1 cellular context compared by ENCODE assay signal in genomic region chr16:3596101-3596861, GRCh38.
TF ChIP-seq lines count a peak whose summit lies in the region.

No MANE protein-coding gene starts in this region.

TF ChIP-seq in HepG2, 621 proteins besides CTCF, POLR2A, EP300 and RAD21 (continued from another document and continues in another):
- TF ChIP-seq TCF12 (IDR thresholded peaks at IDR 0.05) = no peak
- TF ChIP-seq TCF12 (CRISPR knock-in tag; IDR thresholded peaks at IDR 0.05) = peak; percentile 78; the same call in 1 of the 2 replicates
- no peak for TF ChIP-seq ZNF136 (CRISPR knock-in tag; IDR thresholded peaks at IDR 0.05; ENCODE audit: low read depth)
- TF ChIP-seq MEF2D (CRISPR knock-in tag; IDR thresholded peaks at IDR 0.05) = peak; percentile 56; the same call in 1 of the 2 replicates
- 0 out of 2 replicates have a peak, but pooled peaks have one; percentile 51 for TF ChIP-seq ZSCAN21 (CRISPR knock-in tag; IDR thresholded peaks at IDR 0.05; ENCODE audit: borderline replicate concordance)
- TF ChIP-seq, protein P1, sequence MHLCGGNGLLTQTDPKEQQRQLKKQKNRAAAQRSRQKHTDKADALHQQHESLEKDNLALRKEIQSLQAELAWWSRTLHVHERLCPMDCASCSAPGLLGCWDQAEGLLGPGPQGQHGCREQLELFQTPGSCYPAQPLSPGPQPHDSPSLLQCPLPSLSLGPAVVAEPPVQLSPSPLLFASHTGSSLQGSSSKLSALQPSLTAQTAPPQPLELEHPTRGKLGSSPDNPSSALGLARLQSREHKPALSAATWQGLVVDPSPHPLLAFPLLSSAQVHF (CRISPR knock-in tag; IDR thresholded peaks at IDR 0.05) = no peak
- TF ChIP-seq ZMYM4 (CRISPR knock-in tag; IDR thresholded peaks at IDR 0.05) = peak; percentile 85
- peak; percentile 52; the same call in 1 of the 2 replicates for TF ChIP-seq CREM (IDR thresholded peaks at IDR 0.05)
- no peak for TF ChIP-seq CREM (CRISPR knock-in tag; IDR thresholded peaks at IDR 0.05)
- peak; percentile 81; the same call in 1 of the 2 replicates for TF ChIP-seq ZNF501 (CRISPR knock-in tag; IDR thresholded peaks at IDR 0.05)
- peak; percentile 67; the same call in 1 of the 2 replicates for TF ChIP-seq MXD4 (CRISPR knock-in tag; IDR thresholded peaks at IDR 0.05)
- no peak for TF ChIP-seq MAFF (IDR thresholded peaks at IDR 0.05; ENCODE audit: low read depth, low read length)
- TF ChIP-seq MYPOP (CRISPR knock-in tag; IDR thresholded peaks at IDR 0.05) = peak; percentile 65
- TF ChIP-seq ZNF614 (CRISPR knock-in tag; IDR thresholded peaks at IDR 0.05; ENCODE audit: borderline replicate concordance) = peak; percentile 84; the same call in 1 of the 2 replicates
- TF ChIP-seq, protein P2, sequence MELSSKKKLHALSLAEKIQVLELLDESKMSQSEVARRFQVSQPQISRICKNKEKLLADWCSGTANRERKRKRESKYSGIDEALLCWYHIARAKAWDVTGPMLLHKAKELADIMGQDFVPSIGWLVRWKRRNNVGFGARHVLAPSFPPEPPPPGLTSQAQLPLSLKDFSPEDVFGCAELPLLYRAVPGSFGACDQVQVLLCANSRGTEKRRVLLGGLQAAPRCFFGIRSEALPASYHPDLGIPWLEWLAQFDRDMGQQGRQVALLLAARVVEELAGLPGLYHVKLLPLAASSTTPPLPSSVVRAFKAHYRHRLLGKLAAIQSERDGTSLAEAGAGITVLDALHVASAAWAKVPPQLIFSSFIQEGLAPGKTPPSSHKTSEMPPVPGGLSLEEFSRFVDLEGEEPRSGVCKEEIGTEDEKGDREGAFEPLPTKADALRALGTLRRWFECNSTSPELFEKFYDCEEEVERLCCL (CRISPR knock-in tag; IDR thresholded peaks at IDR 0.05; ENCODE audit: borderline replicate concordance) = no peak
- peak; percentile 93 for TF ChIP-seq ZNF414 (CRISPR knock-in tag; IDR thresholded peaks at IDR 0.05)
- peak; percentile 92; the same call in 1 of the 2 replicates for TF ChIP-seq TOPORS (CRISPR knock-in tag; IDR thresholded peaks at IDR 0.05)
- no peak for TF ChIP-seq ZNF570 (CRISPR knock-in tag; IDR thresholded peaks at IDR 0.05; ENCODE audit: borderline replicate concordance)
- TF ChIP-seq ZBTB7B (CRISPR knock-in tag; IDR thresholded peaks at IDR 0.05) = peak; percentile 92
- TF ChIP-seq TBX2 (CRISPR knock-in tag; IDR thresholded peaks at IDR 0.05; ENCODE audit: borderline replicate concordance) = peak; percentile 83
- TF ChIP-seq FOXK2 (IDR thresholded peaks at IDR 0.05) = peak; percentile 90
- TF ChIP-seq HNF4A (CRISPR knock-in tag; IDR thresholded peaks at IDR 0.05) = peak; percentile 78
- peak; percentile 71 for TF ChIP-seq ZBTB43 (CRISPR knock-in tag; conservative IDR thresholded peaks at IDR 0.05)
- no peak for TF ChIP-seq SMC3 (IDR thresholded peaks at IDR 0.05; ENCODE audit: low read length)
- TF ChIP-seq BRD4 (CRISPR knock-in tag; IDR thresholded peaks at IDR 0.05) = peak; percentile 55; the same call in 1 of the 2 replicates
- 0 out of 2 replicates have a peak, but pooled peaks have one; percentile 43 for TF ChIP-seq ZFAT (CRISPR knock-in tag; conservative IDR thresholded peaks at IDR 0.05)
- peak; percentile 81; the same call in 1 of the 2 replicates for TF ChIP-seq TFDP1 (CRISPR knock-in tag; IDR thresholded peaks at IDR 0.05; ENCODE audit: borderline replicate concordance)
- TF ChIP-seq, protein P3, sequence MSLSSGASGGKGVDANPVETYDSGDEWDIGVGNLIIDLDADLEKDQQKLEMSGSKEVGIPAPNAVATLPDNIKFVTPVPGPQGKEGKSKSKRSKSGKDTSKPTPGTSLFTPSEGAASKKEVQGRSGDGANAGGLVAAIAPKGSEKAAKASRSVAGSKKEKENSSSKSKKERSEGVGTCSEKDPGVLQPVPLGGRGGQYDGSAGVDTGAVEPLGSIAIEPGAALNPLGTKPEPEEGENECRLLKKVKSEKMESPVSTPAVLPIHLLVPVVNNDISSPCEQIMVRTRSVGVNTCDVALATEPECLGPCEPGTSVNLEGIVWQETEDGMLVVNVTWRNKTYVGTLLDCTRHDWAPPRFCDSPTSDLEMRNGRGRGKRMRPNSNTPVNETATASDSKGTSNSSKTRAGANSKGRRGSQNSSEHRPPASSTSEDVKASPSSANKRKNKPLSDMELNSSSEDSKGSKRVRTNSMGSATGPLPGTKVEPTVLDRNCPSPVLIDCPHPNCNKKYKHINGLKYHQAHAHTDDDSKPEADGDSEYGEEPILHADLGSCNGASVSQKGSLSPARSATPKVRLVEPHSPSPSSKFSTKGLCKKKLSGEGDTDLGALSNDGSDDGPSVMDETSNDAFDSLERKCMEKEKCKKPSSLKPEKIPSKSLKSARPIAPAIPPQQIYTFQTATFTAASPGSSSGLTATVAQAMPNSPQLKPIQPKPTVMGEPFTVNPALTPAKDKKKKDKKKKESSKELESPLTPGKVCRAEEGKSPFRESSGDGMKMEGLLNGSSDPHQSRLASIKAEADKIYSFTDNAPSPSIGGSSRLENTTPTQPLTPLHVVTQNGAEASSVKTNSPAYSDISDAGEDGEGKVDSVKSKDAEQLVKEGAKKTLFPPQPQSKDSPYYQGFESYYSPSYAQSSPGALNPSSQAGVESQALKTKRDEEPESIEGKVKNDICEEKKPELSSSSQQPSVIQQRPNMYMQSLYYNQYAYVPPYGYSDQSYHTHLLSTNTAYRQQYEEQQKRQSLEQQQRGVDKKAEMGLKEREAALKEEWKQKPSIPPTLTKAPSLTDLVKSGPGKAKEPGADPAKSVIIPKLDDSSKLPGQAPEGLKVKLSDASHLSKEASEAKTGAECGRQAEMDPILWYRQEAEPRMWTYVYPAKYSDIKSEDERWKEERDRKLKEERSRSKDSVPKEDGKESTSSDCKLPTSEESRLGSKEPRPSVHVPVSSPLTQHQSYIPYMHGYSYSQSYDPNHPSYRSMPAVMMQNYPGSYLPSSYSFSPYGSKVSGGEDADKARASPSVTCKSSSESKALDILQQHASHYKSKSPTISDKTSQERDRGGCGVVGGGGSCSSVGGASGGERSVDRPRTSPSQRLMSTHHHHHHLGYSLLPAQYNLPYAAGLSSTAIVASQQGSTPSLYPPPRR (CRISPR knock-in tag; IDR thresholded peaks at IDR 0.05; ENCODE audit: borderline replicate concordance) = peak; percentile 89
- TF ChIP-seq, protein P4, sequence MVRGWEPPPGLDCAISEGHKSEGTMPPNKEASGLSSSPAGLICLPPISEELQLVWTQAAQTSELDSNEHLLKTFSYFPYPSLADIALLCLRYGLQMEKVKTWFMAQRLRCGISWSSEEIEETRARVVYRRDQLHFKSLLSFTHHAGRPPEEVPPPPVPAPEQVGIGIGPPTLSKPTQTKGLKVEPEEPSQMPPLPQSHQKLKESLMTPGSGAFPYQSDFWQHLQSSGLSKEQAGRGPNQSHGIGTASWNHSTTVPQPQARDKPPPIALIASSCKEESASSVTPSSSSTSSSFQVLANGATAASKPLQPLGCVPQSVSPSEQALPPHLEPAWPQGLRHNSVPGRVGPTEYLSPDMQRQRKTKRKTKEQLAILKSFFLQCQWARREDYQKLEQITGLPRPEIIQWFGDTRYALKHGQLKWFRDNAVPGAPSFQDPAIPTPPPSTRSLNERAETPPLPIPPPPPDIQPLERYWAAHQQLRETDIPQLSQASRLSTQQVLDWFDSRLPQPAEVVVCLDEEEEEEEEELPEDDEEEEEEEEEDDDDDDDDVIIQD (CRISPR knock-in tag; IDR thresholded peaks at IDR 0.05; ENCODE audit: low read depth) = peak; percentile 57; the same call in 1 of the 2 replicates
- TF ChIP-seq ZNF703 (CRISPR knock-in tag; IDR thresholded peaks at IDR 0.05; ENCODE audit: borderline replicate concordance) = peak; percentile 73; the same call in 1 of the 2 replicates
- no peak for TF ChIP-seq ZNF674 (CRISPR knock-in tag; IDR thresholded peaks at IDR 0.05; ENCODE audit: low read depth)
- peak; percentile 74 for TF ChIP-seq FOSL2 (CRISPR knock-in tag; IDR thresholded peaks at IDR 0.05)
- TF ChIP-seq SRF (IDR thresholded peaks at IDR 0.05; ENCODE audit: low read depth, low read length) = no peak
- TF ChIP-seq ZNF891 (CRISPR knock-in tag; IDR thresholded peaks at IDR 0.05) = 0 out of 2 replicates have a peak, but pooled peaks have one; percentile 80
- no peak for TF ChIP-seq ZNF652 (CRISPR knock-in tag; IDR thresholded peaks at IDR 0.05; ENCODE audit: borderline replicate concordance, low read depth)
- 0 out of 2 replicates have a peak, but pooled peaks have one; percentile 73 for TF ChIP-seq MTA1 (CRISPR knock-in tag; IDR thresholded peaks at IDR 0.05; ENCODE audit: borderline replicate concordance)
- TF ChIP-seq ZNF660 (CRISPR knock-in tag; IDR thresholded peaks at IDR 0.05; ENCODE audit: borderline replicate concordance, low read depth) = no peak
- peak; percentile 74; the same call in 1 of the 2 replicates for TF ChIP-seq ZNF205 (CRISPR knock-in tag; IDR thresholded peaks at IDR 0.05)
- peak; percentile 89 for TF ChIP-seq ZNF766 (CRISPR knock-in tag; IDR thresholded peaks at IDR 0.05; ENCODE audit: borderline replicate concordance)
- no peak for TF ChIP-seq ZBTB37 (CRISPR knock-in tag; IDR thresholded peaks at IDR 0.05)
- TF ChIP-seq TAF1 (CRISPR knock-in tag; IDR thresholded peaks at IDR 0.05) = peak; percentile 40; the same call in 1 of the 2 replicates
- TF ChIP-seq NONO (IDR thresholded peaks at IDR 0.05) = no peak
- TF ChIP-seq NONO (CRISPR knock-in tag; conservative IDR thresholded peaks at IDR 0.05) = peak; percentile 94
- TF ChIP-seq ZFP36 (IDR thresholded peaks at IDR 0.05; ENCODE audit: borderline replicate concordance, low read depth, low read length, partially characterized antibody) = peak; percentile 52
- no peak for TF ChIP-seq FOXC1 (CRISPR knock-in tag; IDR thresholded peaks at IDR 0.05; ENCODE audit: borderline replicate concordance)
- peak; percentile 61; the same call in 1 of the 2 replicates for TF ChIP-seq ARNTL (CRISPR knock-in tag; IDR thresholded peaks at IDR 0.05)
- 0 out of 2 replicates have a peak, but pooled peaks have one; percentile 51 for TF ChIP-seq STAT6 (CRISPR knock-in tag; IDR thresholded peaks at IDR 0.05; ENCODE audit: borderline replicate concordance)
- peak; percentile 71 for TF ChIP-seq SAFB2 (CRISPR knock-in tag; IDR thresholded peaks at IDR 0.05; ENCODE audit: borderline replicate concordance, low read depth)
- TF ChIP-seq KDM5B (CRISPR knock-in tag; IDR thresholded peaks at IDR 0.05; ENCODE audit: borderline replicate concordance) = peak; percentile 73; the same call in 1 of the 2 replicates
- TF ChIP-seq KDM2A (CRISPR knock-in tag; IDR thresholded peaks at IDR 0.05; ENCODE audit: borderline replicate concordance, low read depth) = peak; percentile 73; the same call in 1 of the 2 replicates
- TF ChIP-seq ZMYM3 (CRISPR knock-in tag; IDR thresholded peaks at IDR 0.05) = peak; percentile 67; the same call in 1 of the 2 replicates
